In genomic region chr1:43786975-43787374, GRCh38 we compare ENCODE assay signal across 17 cellular contexts.
DNase-seq lines count a peak whose midpoint lies in the region; ATAC-seq and TF ChIP-seq lines count a peak whose summit lies in the region.
"Had no signal": no experiment of that assay in that cellular context is flagged by ENCODE, and none has a peak within 500 bp of the region (broad histone marks: within the 10 kb centered on the region; RNA-seq: fewer than 3 reads in every experiment).

No MANE protein-coding gene starts in this region.

- no peak overlapping the region for H3K4me3 Mint-ChIP-seq in stimulated activated naive B cell treated with anti-CD40 and anti-IgM and Interleukin-4, amounts not matched to agents 10 μg/mL and 1 μg/mL and 100 μg/mL, for 72 hours
- H3K4me3 Mint-ChIP-seq: activated T-helper 17 cell treated with anti-CD3 and anti-CD28 coated beads, Interleukin-2, amount 50 U/mL, for 72 hours; nephron progenitor cell had no signal

- intact Hi-C loops in Right ventricle myocardium superior (cut with DNase I) (no loop called here), cardiac septum (cut with DNase I) (no loop called here), mucosa of descending colon (cut with DNase I, micrococcal nuclease) (no loop called here)

- H3K4me1 Mint-ChIP-seq in stimulated activated naive B cell treated with anti-CD40 and anti-IgM and Interleukin-4, amounts not matched to agents 10 μg/mL and 1 μg/mL and 100 μg/mL, for 72 hours, result peaks cover 15 to 21% of the 10 kb centered on the region in 2 donors
- H3K4me1 Mint-ChIP-seq: nephron progenitor cell had no signal

- H3K4me1 ChIP-seq in mucosa of descending colon (ENCODE audit: low read depth), result peaks cover 9% of the 10 kb centered on the region

- no peaks in the 10 kb centered on the region for H3K9me3 ChIP-seq in mucosa of descending colon

- H3K4me3 ChIP-seq in mucosa of descending colon, result no peak overlapping the region

- no peak for TF ChIP-seq CTCF in mucosa of descending colon (IDR thresholded peaks at IDR 0.05)

- H3K36me3 ChIP-seq in mucosa of descending colon (ENCODE audit: low read depth), result no peaks in the 10 kb centered on the region
- H3K36me3 ChIP-seq: brain microvascular endothelial cell had no signal

- no peaks in the 10 kb centered on the region for H3K9me3 Mint-ChIP-seq in stimulated activated naive B cell treated with anti-CD40 and anti-IgM and Interleukin-4, amounts not matched to agents 10 μg/mL and 1 μg/mL and 100 μg/mL, for 72 hours
- H3K9me3 Mint-ChIP-seq: activated T-helper 17 cell treated with anti-CD3 and anti-CD28 coated beads, Interleukin-2, amount 50 U/mL, for 72 hours had no signal

- H3K27ac Mint-ChIP-seq in stimulated activated naive B cell treated with anti-CD40 and anti-IgM and Interleukin-4, amounts not matched to agents 10 μg/mL and 1 μg/mL and 100 μg/mL, for 72 hours, result no peak overlapping the region
- H3K27ac Mint-ChIP-seq: activated T-helper 17 cell treated with anti-CD3 and anti-CD28 coated beads, Interleukin-2, amount 50 U/mL, for 72 hours; nephron progenitor cell had no signal

- peak; percentile 80 for ATAC-seq in Right ventricle myocardium superior (ENCODE audit: poor library complexity)
- peak; percentile 92 for ATAC-seq in mucosa of descending colon
- no peak for ATAC-seq in GM18907 (IDR thresholded peaks at IDR 0.05; ENCODE audit: unreplicated experiment)
- no peak for ATAC-seq in stimulated activated naive B cell treated with anti-CD40 and anti-IgM and Interleukin-4, amounts not matched to agents 10 μg/mL and 1 μg/mL and 100 μg/mL, for 72 hours (replicated peaks)
- ATAC-seq: activated T-helper 17 cell treated with anti-CD3 and anti-CD28 coated beads, Interleukin-2, amount 50 U/mL, for 72 hours; Panc1 had no signal

- H3K27me3 Mint-ChIP-seq in stimulated activated naive B cell treated with anti-CD40 and anti-IgM and Interleukin-4, amounts not matched to agents 10 μg/mL and 1 μg/mL and 100 μg/mL, for 72 hours, result no peaks in the 10 kb centered on the region
- H3K27me3 Mint-ChIP-seq: activated T-helper 17 cell treated with anti-CD3 and anti-CD28 coated beads, Interleukin-2, amount 50 U/mL, for 72 hours had no signal

- peaks cover 20 to 21% of the 10 kb centered on the region in 2 donors for H3K36me3 Mint-ChIP-seq in stimulated activated naive B cell treated with anti-CD40 and anti-IgM and Interleukin-4, amounts not matched to agents 10 μg/mL and 1 μg/mL and 100 μg/mL, for 72 hours

- DNase-seq in Right ventricle myocardium superior (no peak), cardiac septum (ENCODE audit: low spot score) (no peak), fibroblast of peridontal ligament (ENCODE audit: extremely low read depth) (peak; percentile 83), mucosa of descending colon (peak; percentile 51 to 65 (median 57))
- DNase-seq in activated naive CD4-positive, alpha-beta T cell treated with Interleukin-2 at 50 U/mL for 16 hours, result no peak
- DNase-seq in stimulated activated naive B cell treated with anti-CD40 and anti-IgM and Interleukin-4, amounts not matched to agents 10 μg/mL and 1 μg/mL and 100 μg/mL, for 72 hours, result no peak
- DNase-seq in activated CD4-positive, CD25-positive, alpha-beta regulatory T cell (lab: John Stamatoyannopoulos, UW), result no peak
- DNase-seq: activated CD4-positive, alpha-beta T cell treated with anti-CD3 and anti-CD28 coated beads, Interleukin-2, amount 50 U/mL, for 1 hour; brain microvascular endothelial cell; islet precursor cell; NCI-H1105; NCI-H526; nephron progenitor cell; T-helper 9 cell had no signal

Comparison
In these comparisons a context has a peak if more than half of its experiments do, and no peak if none do; other contexts are left out.
1. ATAC-seq: peak in Right ventricle myocardium superior (single experiment) and mucosa of descending colon (single experiment); none in GM18907 (single experiment) and stimulated activated naive B cell treated with anti-CD40 and anti-IgM and Interleukin-4, amounts not matched to agents 10 μg/mL and 1 μg/mL and 100 μg/mL, for 72 hours (0 of 2).
2. DNase-seq: peak in fibroblast of peridontal ligament (single experiment) and mucosa of descending colon (3 of 3); none in Right ventricle myocardium superior (single experiment), cardiac septum (single experiment), activated naive CD4-positive, alpha-beta T cell treated with Interleukin-2 at 50 U/mL for 16 hours (single experiment), stimulated activated naive B cell treated with anti-CD40 and anti-IgM and Interleukin-4, amounts not matched to agents 10 μg/mL and 1 μg/mL and 100 μg/mL, for 72 hours (single experiment) and activated CD4-positive, CD25-positive, alpha-beta regulatory T cell (0 of 4).